11 cellular contexts compared by ENCODE assay signal in genomic region chr3:59486468-59486964, GRCh38.
A peak's percentile ranks its signal among the peaks of the same experiment; 100 is the strongest.
DNase-seq lines count a peak whose midpoint lies in the region; ATAC-seq and TF ChIP-seq lines count a peak whose summit lies in the region.
"Had no signal": no experiment of that assay in that cellular context is flagged by ENCODE, and none has a peak within 500 bp of the region (broad histone marks: within the 10 kb centered on the region; RNA-seq: fewer than 3 reads in every experiment).

No MANE protein-coding gene starts in this region.

- H3K9me3 ChIP-seq in heart right ventricle (no peaks in the 10 kb centered on the region), neural cell (ENCODE audit: low read length) (no peaks in the 10 kb centered on the region)

- H3K27ac ChIP-seq in heart right ventricle, result peak overlapping the region in 3 of 10 donors; percentile 7 to 43 (median 31)
- H3K27ac ChIP-seq in neural cell (ENCODE audit: low read length), result no peak overlapping the region

- WGBS in heart right ventricle, 2 donors, result 38 to 41% methylated on average over 4 of the region's 4 CpGs

- no peaks in the 10 kb centered on the region for H3K27me3 ChIP-seq in heart right ventricle
- H3K27me3 ChIP-seq in neural cell (ENCODE audit: insufficient read depth, low read depth, low read length), result no peaks in the 10 kb centered on the region

- ATAC-seq in heart right ventricle, result peak in 6 of 8 donors; percentile 73 to 91 (median 81)
- ATAC-seq in HG03045 (IDR thresholded peaks at IDR 0.05; ENCODE audit: unreplicated experiment), result no peak
- ATAC-seq: Panc1 had no signal

- no peak overlapping the region for H2AFZ ChIP-seq in neural cell (ENCODE audit: low read depth, low read length)

- H3K36me3 ChIP-seq in heart right ventricle (no peaks in the 10 kb centered on the region), neural cell (ENCODE audit: insufficient read depth, low read length) (no peaks in the 10 kb centered on the region)

- no peaks in the 10 kb centered on the region for H4K20me1 ChIP-seq in neural cell (ENCODE audit: insufficient read depth)

- intact Hi-C loops in heart right ventricle (cut with DNase I), result no loop called here

- H3K4me2 ChIP-seq in neural cell (ENCODE audit: low read length), result no peak overlapping the region

- no peaks in the 10 kb centered on the region for H3K9me2 ChIP-seq in neural cell (ENCODE audit: insufficient read depth, low read length)

- TF ChIP-seq CTCF in heart right ventricle (IDR thresholded peaks at IDR 0.05) (no peak), neural cell (IDR thresholded peaks at IDR 0.05; ENCODE audit: poor library complexity, severe bottlenecking) (no peak)

- TF ChIP-seq RAD21 in neural cell (conservative IDR thresholded peaks at IDR 0.05), result no peak

- no peaks in the 10 kb centered on the region for H3K79me2 ChIP-seq in neural cell (replicated peaks; ENCODE audit: insufficient read depth, low read length)

- H3K4me3 ChIP-seq in heart right ventricle (no peak overlapping the region), neural cell (ENCODE audit: low read length) (no peak overlapping the region)

- H3F3A ChIP-seq in neural cell (ENCODE audit: insufficient read depth, low read length, poor library complexity, severe bottlenecking), result no peaks in the 10 kb centered on the region

- H3K4me1 ChIP-seq in heart right ventricle, result peaks cover 0 to 12% (median 0%) of the 10 kb centered on the region in 9 donors

- DNase-seq in NCI-H748 (lab: John Stamatoyannopoulos, UW; ENCODE audit: unreplicated experiment), result peak; percentile 7
- DNase-seq in NCI-H748 treated with DMSO at 0.1 percent for 48 hours (lab: John Stamatoyannopoulos, UW), result no peak
- peak; percentile 20 for DNase-seq in NCI-H1105 (lab: John Stamatoyannopoulos, UW)
- peak in 1 of 2 donors; percentile 17 for DNase-seq in heart right ventricle
- DNase-seq in NCI-H2029 (lab: John Stamatoyannopoulos, UW), result no peak
- DNase-seq: EL, NCI-H1930, NCI-H69 had no signal

- TF ChIP-seq EP300 in neural cell (conservative IDR thresholded peaks at IDR 0.05; ENCODE audit: poor library complexity, severe bottlenecking), result peak; percentile 59

- H3K9ac ChIP-seq in neural cell (ENCODE audit: low read length), result no peak overlapping the region

TF ChIP-seq in neural cell, 6 proteins besides CTCF, POLR2A, EP300 and RAD21:
- peak; percentile 71 for TF ChIP-seq POLR2AphosphoS5 (IDR thresholded peaks at IDR 0.05)
- no peak for TF ChIP-seq MXI1 (conservative IDR thresholded peaks at IDR 0.05; ENCODE audit: poor library complexity, severe bottlenecking)
- no peak for TF ChIP-seq TAF1 (IDR thresholded peaks at IDR 0.05; ENCODE audit: low read depth)
- TF ChIP-seq SMC3 (conservative IDR thresholded peaks at IDR 0.05; ENCODE audit: poor library complexity), result no peak
- TF ChIP-seq EZH2 (IDR thresholded peaks at IDR 0.05; ENCODE audit: borderline replicate concordance, insufficient read depth, low read length, poor library complexity, severe bottlenecking), result no peak
- TF ChIP-seq REST (IDR thresholded peaks at IDR 0.05; ENCODE audit: borderline replicate concordance), result no peak

Comparison
In these comparisons a context has a peak if more than half of its experiments do, and no peak if none do; other contexts are left out.
1. DNase-seq: peak in NCI-H748 (single experiment) and NCI-H1105 (single experiment); none in NCI-H748 treated with DMSO at 0.1 percent for 48 hours (single experiment) and NCI-H2029 (single experiment).